11 cellular contexts compared by ENCODE assay signal in the genomic region with DNA sequence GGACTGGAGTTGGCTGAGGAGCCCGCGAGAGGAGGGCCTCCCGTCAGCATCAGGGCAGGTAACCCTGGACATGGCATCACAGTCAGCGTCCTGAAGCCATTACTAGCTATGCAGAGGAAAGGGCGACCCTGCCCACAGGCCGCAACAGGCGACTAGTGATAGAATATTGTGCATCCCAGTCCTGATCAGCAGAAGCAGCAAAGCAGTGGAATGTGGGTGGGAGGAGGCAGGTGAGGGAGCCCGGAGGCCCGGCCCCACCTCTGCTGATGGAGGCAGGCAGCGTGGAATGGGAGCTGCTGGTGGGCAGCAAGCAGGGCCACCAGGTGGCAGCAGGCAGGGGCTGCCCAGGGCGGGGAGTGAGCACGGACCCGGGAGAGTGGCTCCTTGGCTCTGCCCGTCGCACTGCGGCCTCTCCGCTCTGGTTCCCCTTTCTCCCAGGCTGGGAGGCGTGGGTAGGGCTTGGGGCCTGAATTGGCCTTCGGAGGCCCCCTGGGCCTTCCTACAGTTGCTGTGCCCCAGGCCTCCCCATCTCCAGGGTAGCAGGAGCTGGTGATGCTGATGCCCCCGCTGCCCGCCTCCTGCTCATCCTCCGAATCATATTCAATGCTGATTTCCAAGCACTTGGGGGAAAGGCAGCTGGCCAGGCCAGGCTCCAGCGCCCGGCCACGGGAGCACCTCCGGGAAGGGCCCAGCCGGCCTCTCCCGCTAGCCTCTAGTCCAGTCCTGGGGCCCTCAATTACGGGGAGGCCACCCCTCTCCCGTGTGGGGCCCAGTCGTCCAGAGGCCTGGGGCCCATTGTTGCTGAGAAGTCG. TPM values are rescaled to one million over a fixed set of nuclear protein-coding genes. Genes with fewer than 3 reads are reported as not detected.
DNase-seq lines count a peak whose midpoint lies in the region; ATAC-seq and TF ChIP-seq lines count a peak whose summit lies in the region.
"Had no signal": no experiment of that assay in that cellular context is flagged by ENCODE, and none has a peak within 500 bp of the region (broad histone marks: within the 10 kb centered on the region; RNA-seq: fewer than 3 reads in every experiment).

No MANE protein-coding gene starts in this region.

- H3K4me2 ChIP-seq in BLaER1 treated with 17β-estradiol and CSF1 and Interleukin-3, amounts not matched to agents 10 nM and 100 nM: no peak overlapping the region

- H3K9me3 ChIP-seq in BLaER1 treated with 17β-estradiol and CSF1 and Interleukin-3, amounts not matched to agents 10 nM and 100 nM (replicated peaks in 1 of 11): no peaks in the 10 kb centered on the region

- H3K27me3 ChIP-seq in BLaER1 treated with 17β-estradiol and CSF1 and Interleukin-3, amounts not matched to agents 10 nM and 100 nM: no peaks in the 10 kb centered on the region
- H3K27me3 ChIP-seq in H7 (ENCODE audit: control insufficient read depth, insufficient read depth, low read length): no peaks in the 10 kb centered on the region

- peaks cover 7% of the 10 kb centered on the region for H3K4me1 Mint-ChIP-seq in memory B cell
- H3K4me1 Mint-ChIP-seq in immature natural killer cell: peaks cover 11 to 14% of the 10 kb centered on the region in 2 donors

- no peaks in the 10 kb centered on the region for H3K27me3 Mint-ChIP-seq in memory B cell
- peaks cover 0 to 7% (median 0%) of the 10 kb centered on the region in 3 donors for H3K27me3 Mint-ChIP-seq in immature natural killer cell (ENCODE audit: low read depth in 3 of 3)
- H3K27me3 Mint-ChIP-seq: natural killer cell treated with Interleukin-12 subunit alpha and Interleukin-12 subunit beta and Interleukin-15 and Interleukin-18, amount 100 ng/mL, for 72 hours had no signal

- H3K36me3 Mint-ChIP-seq in memory B cell (peaks cover 2% of the 10 kb centered on the region), immature natural killer cell (peaks cover 12 to 27% (median 18%) of the 10 kb centered on the region in 3 donors)
- H3K36me3 Mint-ChIP-seq: natural killer cell treated with Interleukin-12 subunit alpha and Interleukin-12 subunit beta and Interleukin-15 and Interleukin-18, amount 100 ng/mL, for 72 hours had no signal

- peaks cover 14 to 30% (median 19%) of the 10 kb centered on the region in 10 experiments for H3K4me1 ChIP-seq in BLaER1 treated with 17β-estradiol and CSF1 and Interleukin-3, amounts not matched to agents 10 nM and 100 nM

- peak overlapping the region in 3 of 11 experiments; percentile 9 to 23 (median 17); a peak in 1 of 22 replicates for H3K9ac ChIP-seq in BLaER1 treated with 17β-estradiol and CSF1 and Interleukin-3, amounts not matched to agents 10 nM and 100 nM

- H3K27ac Mint-ChIP-seq in memory B cell (no peak overlapping the region), immature natural killer cell (no peak overlapping the region)

- H3K27ac ChIP-seq in BLaER1 treated with 17β-estradiol and CSF1 and Interleukin-3, amounts not matched to agents 10 nM and 100 nM: peak overlapping the region in 6 of 11 experiments; percentile 5 to 51 (median 26); a peak in 9 of 22 replicates
- H3K27ac ChIP-seq: SK-N-MC had no signal

- DNase-seq in H7 (peak; percentile 95), cardiac fibroblast (ENCODE audit: low read depth in 2 of 2) (no peak), memory B cell (ENCODE audit: low spot score in 2 of 2) (no peak), T-helper 2 cell (no peak), DMS114 treated with DMSO at 0.1 percent for 48 hours (lab: John Stamatoyannopoulos, UW; ENCODE audit: unreplicated experiment) (no peak), immature natural killer cell (no peak)

- peak; percentile 13 for ATAC-seq in memory B cell (ENCODE audit: low read depth)
- ATAC-seq in HG02938 (IDR thresholded peaks at IDR 0.05; ENCODE audit: unreplicated experiment): no peak
- ATAC-seq: natural killer cell treated with Interleukin-12 subunit alpha and Interleukin-12 subunit beta and Interleukin-15 and Interleukin-18, amount 100 ng/mL, for 72 hours had no signal

- H3K4me3 Mint-ChIP-seq in memory B cell: no peak overlapping the region
- no peak overlapping the region for H3K4me3 Mint-ChIP-seq in immature natural killer cell
- H3K4me3 Mint-ChIP-seq: natural killer cell treated with Interleukin-12 subunit alpha and Interleukin-12 subunit beta and Interleukin-15 and Interleukin-18, amount 100 ng/mL, for 72 hours had no signal

- no peaks in the 10 kb centered on the region for H3K9me3 Mint-ChIP-seq in memory B cell
- H3K9me3 Mint-ChIP-seq in immature natural killer cell: no peaks in the 10 kb centered on the region
- H3K9me3 Mint-ChIP-seq: natural killer cell treated with Interleukin-12 subunit alpha and Interleukin-12 subunit beta and Interleukin-15 and Interleukin-18, amount 100 ng/mL, for 72 hours had no signal

- peak; percentile 28 for TF ChIP-seq CTCF in cardiac fibroblast (IDR thresholded peaks at IDR 0.05; ENCODE audit: low read depth, low read length)

- no peak overlapping the region for H3K4me3 ChIP-seq in BLaER1 treated with 17β-estradiol and CSF1 and Interleukin-3, amounts not matched to agents 10 nM and 100 nM
- no peak overlapping the region for H3K4me3 ChIP-seq in H7 (ENCODE audit: insufficient read depth, low read depth, low read length)
- no peak overlapping the region for H3K4me3 ChIP-seq in cardiac fibroblast (replicated peaks in 1 of 2; ENCODE audit: low read depth in 2 of 2, low read length in 2 of 2)
- H3K4me3 ChIP-seq: SK-N-MC had no signal

- H3K36me3 ChIP-seq in BLaER1 treated with 17β-estradiol and CSF1 and Interleukin-3, amounts not matched to agents 10 nM and 100 nM: peaks cover 0 to 85% (median 65%) of the 10 kb centered on the region in 11 experiments; a peak in 20 of 22 replicates
- H3K36me3 ChIP-seq in H7 (replicated peaks; ENCODE audit: control insufficient read depth, insufficient read depth, low read length): no peaks in the 10 kb centered on the region; the same call in none of the 2 replicates

- peaks cover 0 to 11% (median 0%) of the 10 kb centered on the region in 11 experiments; a peak in 1 of 22 replicates for H4K20me1 ChIP-seq in BLaER1 treated with 17β-estradiol and CSF1 and Interleukin-3, amounts not matched to agents 10 nM and 100 nM

RNA-seq across cellular contexts. Expression of gene TSPOAP1, which starts 20.2 kb away (rescaled TPM):
- 4.2 and 11.6 TPM in 2 replicates for total RNA-seq in H7 (2014; rRNA removed; shearing (Covaris generic))
- 10 to 100 TPM in 1 of 3 donors, 1 to 10 TPM in 2; 7.1 to 32.1 (median 8.4) TPM for polyA plus RNA-seq in immature natural killer cell

RNA-seq across cellular contexts. Expression of gene MPO, which starts 27.6 kb away (rescaled TPM):
- total RNA-seq in H7 (2014; rRNA removed; shearing (Covaris generic)): not detected in 2 replicates
- polyA plus RNA-seq in immature natural killer cell: not detected
- total RNA-seq: fibroblast of lung; natural killer cell treated with Interleukin-12 subunit alpha and Interleukin-12 subunit beta and Interleukin-15 and Interleukin-18, amount 100 ng/mL, for 72 hours had no signal

RNA-seq across cellular contexts. Expression of gene SUPT4H1, which starts 43.6 kb away (rescaled TPM):
- 88.8 and 91.6 TPM in 2 replicates for total RNA-seq in H7 (2014; rRNA removed; shearing (Covaris generic))
- 100 to 1,000 TPM; 133 to 170 (median 136) TPM for polyA plus RNA-seq in immature natural killer cell
